Comparison of ENCODE assay signal across 25 cellular contexts in genomic region chr17:57467801-57468200, GRCh38.
"Had no signal": no experiment of that assay in that cellular context is flagged by ENCODE, and none has a peak within 500 bp of the region (broad histone marks: within the 10 kb centered on the region; RNA-seq: fewer than 3 reads in every experiment).

No MANE protein-coding gene starts in this region.

- DNase-seq: activated CD4-positive, alpha-beta memory T cell treated with anti-CD3 and anti-CD28 coated beads, Interleukin-2, amount 10 ng/mL, durations not matched to agents 7 days and 5 days; activated CD4-positive, alpha-beta T cell treated with anti-CD3 and anti-CD28 coated beads, Interleukin-2, amount 10 ng/mL, durations not matched to agents 24 days and 14 days; activated CD4-positive, CD25-positive, alpha-beta regulatory T cell; adrenal gland; colonic mucosa; dorsolateral prefrontal cortex; effector memory CD8-positive, alpha-beta T cell; foreskin melanocyte; glutamatergic neuron; hippocampal formation; kidney glomerular epithelial cell; mucosa of descending colon; retina; stimulated activated CD4-positive, alpha-beta T cell treated with anti-CD3 and anti-CD28 coated beads, Interleukin-4, amount 100 ng/mL, for 24 hours; stimulated activated naive CD8-positive, alpha-beta T cell treated with anti-CD3 and anti-CD28 coated beads, Interleukin-15, amount 100 ng/mL, for 72 hours; T1000; tibial artery had no signal

- FAIRE-seq: astrocyte, endothelial cell of umbilical vein had no signal

- H3K36me3 Mint-ChIP-seq: activated naive CD8-positive, alpha-beta T cell had no signal

- H3K27ac ChIP-seq: breast epithelium, colonic mucosa, tibial artery had no signal

- H3K9me3 ChIP-seq: adrenal gland, breast epithelium, colonic mucosa, mucosa of descending colon, tibial artery had no signal

- H3K27me3 Mint-ChIP-seq: activated CD4-positive, alpha-beta memory T cell treated with anti-CD3 and anti-CD28 coated beads, Interleukin-2, amount 10 ng/mL, durations not matched to agents 7 days and 5 days; activated CD4-positive, alpha-beta T cell treated with anti-CD3 and anti-CD28 coated beads, Interleukin-2, amount 10 ng/mL, durations not matched to agents 24 days and 14 days; activated naive CD8-positive, alpha-beta T cell; effector memory CD8-positive, alpha-beta T cell; progenitor cell of endocrine pancreas; stimulated activated naive CD8-positive, alpha-beta T cell treated with anti-CD3 and anti-CD28 coated beads, Interleukin-15, amount 100 ng/mL, for 72 hours had no signal

- H3K4me3 Mint-ChIP-seq: activated CD4-positive, alpha-beta memory T cell treated with anti-CD3 and anti-CD28 coated beads, Interleukin-2, amount 10 ng/mL, durations not matched to agents 7 days and 5 days; activated CD4-positive, alpha-beta T cell treated with anti-CD3 and anti-CD28 coated beads, Interleukin-2, amount 10 ng/mL, durations not matched to agents 24 days and 14 days; activated naive CD8-positive, alpha-beta T cell; activated T-helper 1 cell treated with anti-CD3 and anti-CD28 coated beads, Interleukin-12 subunit alpha, Interleukin-12 subunit beta, Interleukin-2, Interleukin-4 antibody, amounts not matched to agents 30 ng/mL and 10 ng/mL and 1 ng/mL, durations not matched to agents 14 hours and 24 hours and 36 hours; effector memory CD8-positive, alpha-beta T cell; stimulated activated naive CD8-positive, alpha-beta T cell treated with anti-CD3 and anti-CD28 coated beads, Interleukin-15, amount 100 ng/mL, for 72 hours; T-helper 1 cell treated with Interleukin-12 subunit alpha and Interleukin-12 subunit beta and Interleukin-4 antibody, amounts not matched to agents 30 μg/mL and 1 μg/mL, for 36 hours had no signal

- H3K4me3 ChIP-seq: adrenal gland, breast epithelium, colonic mucosa, dorsolateral prefrontal cortex, mucosa of descending colon, tibial artery had no signal

- H3K27me3 ChIP-seq: adrenal gland, breast epithelium, colonic mucosa, dorsolateral prefrontal cortex, tibial artery had no signal

- H3K36me3 ChIP-seq: adrenal gland, breast epithelium, colonic mucosa, tibial artery had no signal

- H3K4me1 ChIP-seq: breast epithelium, colonic mucosa had no signal

- ATAC-seq: effector memory CD8-positive, alpha-beta T cell; esophagus mucosa; mucosa of descending colon; stimulated activated naive CD8-positive, alpha-beta T cell treated with anti-CD3 and anti-CD28 coated beads, Interleukin-15, amount 100 ng/mL, for 72 hours had no signal

- H3K27ac Mint-ChIP-seq: activated CD4-positive, alpha-beta memory T cell treated with anti-CD3 and anti-CD28 coated beads, Interleukin-2, amount 10 ng/mL, durations not matched to agents 7 days and 5 days; activated naive CD8-positive, alpha-beta T cell; effector memory CD8-positive, alpha-beta T cell; T-helper 1 cell treated with Interleukin-12 subunit alpha and Interleukin-12 subunit beta and Interleukin-4 antibody, amounts not matched to agents 30 μg/mL and 1 μg/mL, for 36 hours had no signal

- H3K9me3 Mint-ChIP-seq: activated CD4-positive, alpha-beta memory T cell treated with anti-CD3 and anti-CD28 coated beads, Interleukin-2, amount 10 ng/mL, durations not matched to agents 7 days and 5 days; activated CD4-positive, alpha-beta T cell treated with anti-CD3 and anti-CD28 coated beads, Interleukin-2, amount 10 ng/mL, durations not matched to agents 24 days and 14 days; activated T-helper 1 cell treated with anti-CD3 and anti-CD28 coated beads, Interleukin-12 subunit alpha, Interleukin-12 subunit beta, Interleukin-2, Interleukin-4 antibody, amounts not matched to agents 30 ng/mL and 10 ng/mL and 1 ng/mL, durations not matched to agents 14 hours and 24 hours and 36 hours; effector memory CD8-positive, alpha-beta T cell; stimulated activated naive CD8-positive, alpha-beta T cell treated with anti-CD3 and anti-CD28 coated beads, Interleukin-15, amount 100 ng/mL, for 72 hours; T-helper 1 cell treated with Interleukin-12 subunit alpha and Interleukin-12 subunit beta and Interleukin-4 antibody, amounts not matched to agents 30 μg/mL and 1 μg/mL, for 36 hours had no signal
